3 cellular contexts compared by ENCODE assay signal in the genomic region with DNA sequence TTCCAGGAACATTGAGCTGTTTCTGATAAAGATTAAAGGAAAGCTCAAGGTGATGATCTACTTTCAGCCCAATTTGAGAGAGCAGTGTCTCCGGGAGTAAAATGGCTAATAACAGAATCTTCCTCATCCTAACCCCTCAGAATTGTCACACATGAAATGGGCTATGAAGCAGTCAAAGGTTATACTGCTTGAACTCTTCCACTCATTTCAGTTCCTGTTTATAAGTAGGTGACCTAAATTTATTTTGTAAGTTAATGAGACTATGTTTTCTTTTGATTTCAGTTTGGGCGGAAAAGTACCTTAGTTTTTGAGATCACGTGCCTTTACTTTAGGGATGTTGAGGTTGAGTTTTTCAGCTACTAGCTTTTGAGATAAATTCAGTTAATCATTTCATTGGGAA.
TF ChIP-seq lines count a peak whose summit lies in the region.

No MANE protein-coding gene starts in this region.

TF ChIP-seq in liver, 16 proteins besides CTCF, POLR2A, EP300 and RAD21:
- TF ChIP-seq NR2F2 (IDR thresholded peaks at IDR 0.05) (peak; percentile 40), GABPA (IDR thresholded peaks at IDR 0.05 in 1 of 2, conservative IDR thresholded peaks at IDR 0.05 in 1 of 2) (no peak), TAF1 (conservative IDR thresholded peaks at IDR 0.05) (no peak), HNF4G (IDR thresholded peaks at IDR 0.05) (no peak), FOXA2 (IDR thresholded peaks at IDR 0.05) (no peak)
- TF ChIP-seq, protein P1, sequence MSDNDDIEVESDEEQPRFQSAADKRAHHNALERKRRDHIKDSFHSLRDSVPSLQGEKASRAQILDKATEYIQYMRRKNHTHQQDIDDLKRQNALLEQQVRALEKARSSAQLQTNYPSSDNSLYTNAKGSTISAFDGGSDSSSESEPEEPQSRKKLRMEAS (IDR thresholded peaks at IDR 0.05): no peak

TF ChIP-seq in HepG2, 621 proteins besides CTCF, POLR2A, EP300 and RAD21:
- TF ChIP-seq NR3C1 (CRISPR knock-in tag; IDR thresholded peaks at IDR 0.05) (no peak), ETV5 (CRISPR knock-in tag; IDR thresholded peaks at IDR 0.05; ENCODE audit: borderline replicate concordance) (no peak), ZNF441 (CRISPR knock-in tag; IDR thresholded peaks at IDR 0.05; ENCODE audit: borderline replicate concordance) (no peak), XRCC5 (optimal IDR thresholded peaks at IDR 0.05; ENCODE audit: low read length) (no peak), IRF2 (CRISPR knock-in tag; IDR thresholded peaks at IDR 0.05) (no peak), HIVEP1 (CRISPR knock-in tag; IDR thresholded peaks at IDR 0.05) (no peak), NCOR1 (IDR thresholded peaks at IDR 0.05; ENCODE audit: borderline replicate concordance, low read length) (no peak), ZNF30 (CRISPR knock-in tag; IDR thresholded peaks at IDR 0.05) (no peak), ZNF468 (CRISPR knock-in tag; IDR thresholded peaks at IDR 0.05) (no peak), ZNF3 (CRISPR knock-in tag; IDR thresholded peaks at IDR 0.05) (no peak)
- TF ChIP-seq, protein P2, sequence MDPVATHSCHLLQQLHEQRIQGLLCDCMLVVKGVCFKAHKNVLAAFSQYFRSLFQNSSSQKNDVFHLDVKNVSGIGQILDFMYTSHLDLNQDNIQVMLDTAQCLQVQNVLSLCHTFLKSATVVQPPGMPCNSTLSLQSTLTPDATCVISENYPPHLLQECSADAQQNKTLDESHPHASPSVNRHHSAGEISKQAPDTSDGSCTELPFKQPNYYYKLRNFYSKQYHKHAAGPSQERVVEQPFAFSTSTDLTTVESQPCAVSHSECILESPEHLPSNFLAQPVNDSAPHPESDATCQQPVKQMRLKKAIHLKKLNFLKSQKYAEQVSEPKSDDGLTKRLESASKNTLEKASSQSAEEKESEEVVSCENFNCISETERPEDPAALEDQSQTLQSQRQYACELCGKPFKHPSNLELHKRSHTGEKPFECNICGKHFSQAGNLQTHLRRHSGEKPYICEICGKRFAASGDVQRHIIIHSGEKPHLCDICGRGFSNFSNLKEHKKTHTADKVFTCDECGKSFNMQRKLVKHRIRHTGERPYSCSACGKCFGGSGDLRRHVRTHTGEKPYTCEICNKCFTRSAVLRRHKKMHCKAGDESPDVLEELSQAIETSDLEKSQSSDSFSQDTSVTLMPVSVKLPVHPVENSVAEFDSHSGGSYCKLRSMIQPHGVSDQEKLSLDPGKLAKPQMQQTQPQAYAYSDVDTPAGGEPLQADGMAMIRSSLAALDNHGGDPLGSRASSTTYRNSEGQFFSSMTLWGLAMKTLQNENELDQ (CRISPR knock-in tag; IDR thresholded peaks at IDR 0.05; ENCODE audit: borderline replicate concordance): no peak
- TF ChIP-seq, protein P3, sequence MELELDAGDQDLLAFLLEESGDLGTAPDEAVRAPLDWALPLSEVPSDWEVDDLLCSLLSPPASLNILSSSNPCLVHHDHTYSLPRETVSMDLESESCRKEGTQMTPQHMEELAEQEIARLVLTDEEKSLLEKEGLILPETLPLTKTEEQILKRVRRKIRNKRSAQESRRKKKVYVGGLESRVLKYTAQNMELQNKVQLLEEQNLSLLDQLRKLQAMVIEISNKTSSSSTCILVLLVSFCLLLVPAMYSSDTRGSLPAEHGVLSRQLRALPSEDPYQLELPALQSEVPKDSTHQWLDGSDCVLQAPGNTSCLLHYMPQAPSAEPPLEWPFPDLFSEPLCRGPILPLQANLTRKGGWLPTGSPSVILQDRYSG (CRISPR knock-in tag; IDR thresholded peaks at IDR 0.05): no peak
- TF ChIP-seq, protein P4, sequence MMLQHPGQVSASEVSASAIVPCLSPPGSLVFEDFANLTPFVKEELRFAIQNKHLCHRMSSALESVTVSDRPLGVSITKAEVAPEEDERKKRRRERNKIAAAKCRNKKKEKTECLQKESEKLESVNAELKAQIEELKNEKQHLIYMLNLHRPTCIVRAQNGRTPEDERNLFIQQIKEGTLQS (CRISPR knock-in tag; IDR thresholded peaks at IDR 0.05): no peak
- TF ChIP-seq, protein P5, sequence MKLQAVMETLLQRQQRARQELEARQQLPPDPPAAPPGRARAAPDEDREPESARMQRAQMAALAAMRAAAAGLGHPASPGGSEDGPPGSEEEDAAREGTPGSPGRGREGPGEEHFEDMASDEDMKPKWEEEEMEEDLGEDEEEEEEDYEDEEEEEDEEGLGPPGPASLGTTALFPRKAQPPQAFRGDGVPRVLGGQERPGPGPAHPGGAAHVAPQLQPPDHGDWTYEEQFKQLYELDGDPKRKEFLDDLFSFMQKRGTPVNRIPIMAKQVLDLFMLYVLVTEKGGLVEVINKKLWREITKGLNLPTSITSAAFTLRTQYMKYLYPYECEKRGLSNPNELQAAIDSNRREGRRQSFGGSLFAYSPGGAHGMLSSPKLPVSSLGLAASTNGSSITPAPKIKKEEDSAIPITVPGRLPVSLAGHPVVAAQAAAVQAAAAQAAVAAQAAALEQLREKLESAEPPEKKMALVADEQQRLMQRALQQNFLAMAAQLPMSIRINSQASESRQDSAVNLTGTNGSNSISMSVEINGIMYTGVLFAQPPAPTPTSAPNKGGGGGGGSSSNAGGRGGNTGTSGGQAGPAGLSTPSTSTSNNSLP (IDR thresholded peaks at IDR 0.05; ENCODE audit: low read depth, low read length): no peak

TF ChIP-seq in WTC11, 78 proteins besides CTCF, POLR2A, EP300 and RAD21:
- TF ChIP-seq, protein P6, sequence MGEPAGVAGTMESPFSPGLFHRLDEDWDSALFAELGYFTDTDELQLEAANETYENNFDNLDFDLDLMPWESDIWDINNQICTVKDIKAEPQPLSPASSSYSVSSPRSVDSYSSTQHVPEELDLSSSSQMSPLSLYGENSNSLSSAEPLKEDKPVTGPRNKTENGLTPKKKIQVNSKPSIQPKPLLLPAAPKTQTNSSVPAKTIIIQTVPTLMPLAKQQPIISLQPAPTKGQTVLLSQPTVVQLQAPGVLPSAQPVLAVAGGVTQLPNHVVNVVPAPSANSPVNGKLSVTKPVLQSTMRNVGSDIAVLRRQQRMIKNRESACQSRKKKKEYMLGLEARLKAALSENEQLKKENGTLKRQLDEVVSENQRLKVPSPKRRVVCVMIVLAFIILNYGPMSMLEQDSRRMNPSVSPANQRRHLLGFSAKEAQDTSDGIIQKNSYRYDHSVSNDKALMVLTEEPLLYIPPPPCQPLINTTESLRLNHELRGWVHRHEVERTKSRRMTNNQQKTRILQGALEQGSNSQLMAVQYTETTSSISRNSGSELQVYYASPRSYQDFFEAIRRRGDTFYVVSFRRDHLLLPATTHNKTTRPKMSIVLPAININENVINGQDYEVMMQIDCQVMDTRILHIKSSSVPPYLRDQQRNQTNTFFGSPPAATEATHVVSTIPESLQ (CRISPR knock-in tag; IDR thresholded peaks at IDR 0.05): no peak
- TF ChIP-seq RORB (CRISPR knock-in tag; IDR thresholded peaks at IDR 0.05): no peak
- TF ChIP-seq, protein P7, sequence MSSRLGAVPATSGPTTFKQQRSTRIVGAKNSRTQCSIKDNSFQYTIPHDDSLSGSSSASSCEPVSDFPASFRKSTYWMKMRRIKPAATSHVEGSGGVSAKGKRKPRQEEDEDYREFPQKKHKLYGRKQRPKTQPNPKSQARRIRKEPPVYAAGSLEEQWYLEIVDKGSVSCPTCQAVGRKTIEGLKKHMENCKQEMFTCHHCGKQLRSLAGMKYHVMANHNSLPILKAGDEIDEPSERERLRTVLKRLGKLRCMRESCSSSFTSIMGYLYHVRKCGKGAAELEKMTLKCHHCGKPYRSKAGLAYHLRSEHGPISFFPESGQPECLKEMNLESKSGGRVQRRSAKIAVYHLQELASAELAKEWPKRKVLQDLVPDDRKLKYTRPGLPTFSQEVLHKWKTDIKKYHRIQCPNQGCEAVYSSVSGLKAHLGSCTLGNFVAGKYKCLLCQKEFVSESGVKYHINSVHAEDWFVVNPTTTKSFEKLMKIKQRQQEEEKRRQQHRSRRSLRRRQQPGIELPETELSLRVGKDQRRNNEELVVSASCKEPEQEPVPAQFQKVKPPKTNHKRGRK (CRISPR knock-in tag; IDR thresholded peaks at IDR 0.05; ENCODE audit: borderline replicate concordance): no peak
- TF ChIP-seq, protein P8, sequence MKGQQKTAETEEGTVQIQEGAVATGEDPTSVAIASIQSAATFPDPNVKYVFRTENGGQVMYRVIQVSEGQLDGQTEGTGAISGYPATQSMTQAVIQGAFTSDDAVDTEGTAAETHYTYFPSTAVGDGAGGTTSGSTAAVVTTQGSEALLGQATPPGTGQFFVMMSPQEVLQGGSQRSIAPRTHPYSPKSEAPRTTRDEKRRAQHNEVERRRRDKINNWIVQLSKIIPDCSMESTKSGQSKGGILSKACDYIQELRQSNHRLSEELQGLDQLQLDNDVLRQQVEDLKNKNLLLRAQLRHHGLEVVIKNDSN (CRISPR knock-in tag; IDR thresholded peaks at IDR 0.05): no peak
- TF ChIP-seq, protein P9, sequence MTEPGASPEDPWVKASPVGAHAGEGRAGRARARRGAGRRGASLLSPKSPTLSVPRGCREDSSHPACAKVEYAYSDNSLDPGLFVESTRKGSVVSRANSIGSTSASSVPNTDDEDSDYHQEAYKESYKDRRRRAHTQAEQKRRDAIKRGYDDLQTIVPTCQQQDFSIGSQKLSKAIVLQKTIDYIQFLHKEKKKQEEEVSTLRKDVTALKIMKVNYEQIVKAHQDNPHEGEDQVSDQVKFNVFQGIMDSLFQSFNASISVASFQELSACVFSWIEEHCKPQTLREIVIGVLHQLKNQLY (CRISPR knock-in tag; IDR thresholded peaks at IDR 0.05): no peak
- TF ChIP-seq ZNF138 (CRISPR knock-in tag; conservative IDR thresholded peaks at IDR 0.05): no peak
- no peak for TF ChIP-seq IRF2 (CRISPR knock-in tag; IDR thresholded peaks at IDR 0.05; ENCODE audit: borderline replicate concordance, low read depth)
- no peak for TF ChIP-seq NR3C1 (CRISPR knock-in tag; conservative IDR thresholded peaks at IDR 0.05; ENCODE audit: low read depth)
- TF ChIP-seq NR1H2 (CRISPR knock-in tag; IDR thresholded peaks at IDR 0.05): no peak
- TF ChIP-seq, protein P10, sequence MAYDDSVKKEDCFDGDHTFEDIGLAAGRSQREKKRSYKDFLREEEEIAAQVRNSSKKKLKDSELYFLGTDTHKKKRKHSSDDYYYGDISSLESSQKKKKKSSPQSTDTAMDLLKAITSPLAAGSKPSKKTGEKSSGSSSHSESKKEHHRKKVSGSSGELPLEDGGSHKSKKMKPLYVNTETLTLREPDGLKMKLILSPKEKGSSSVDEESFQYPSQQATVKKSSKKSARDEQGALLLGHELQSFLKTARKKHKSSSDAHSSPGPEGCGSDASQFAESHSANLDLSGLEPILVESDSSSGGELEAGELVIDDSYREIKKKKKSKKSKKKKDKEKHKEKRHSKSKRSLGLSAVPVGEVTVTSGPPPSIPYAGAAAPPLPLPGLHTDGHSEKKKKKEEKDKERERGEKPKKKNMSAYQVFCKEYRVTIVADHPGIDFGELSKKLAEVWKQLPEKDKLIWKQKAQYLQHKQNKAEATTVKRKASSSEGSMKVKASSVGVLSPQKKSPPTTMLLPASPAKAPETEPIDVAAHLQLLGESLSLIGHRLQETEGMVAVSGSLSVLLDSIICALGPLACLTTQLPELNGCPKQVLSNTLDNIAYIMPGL (CRISPR knock-in tag; IDR thresholded peaks at IDR 0.05): no peak
- TF ChIP-seq, protein P11, sequence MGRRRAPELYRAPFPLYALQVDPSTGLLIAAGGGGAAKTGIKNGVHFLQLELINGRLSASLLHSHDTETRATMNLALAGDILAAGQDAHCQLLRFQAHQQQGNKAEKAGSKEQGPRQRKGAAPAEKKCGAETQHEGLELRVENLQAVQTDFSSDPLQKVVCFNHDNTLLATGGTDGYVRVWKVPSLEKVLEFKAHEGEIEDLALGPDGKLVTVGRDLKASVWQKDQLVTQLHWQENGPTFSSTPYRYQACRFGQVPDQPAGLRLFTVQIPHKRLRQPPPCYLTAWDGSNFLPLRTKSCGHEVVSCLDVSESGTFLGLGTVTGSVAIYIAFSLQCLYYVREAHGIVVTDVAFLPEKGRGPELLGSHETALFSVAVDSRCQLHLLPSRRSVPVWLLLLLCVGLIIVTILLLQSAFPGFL (CRISPR knock-in tag; IDR thresholded peaks at IDR 0.05; ENCODE audit: borderline replicate concordance): no peak
- TF ChIP-seq TP53 (CRISPR knock-in tag; IDR thresholded peaks at IDR 0.05): no peak
- TF ChIP-seq JAZF1 (CRISPR knock-in tag; IDR thresholded peaks at IDR 0.05): no peak
- TF ChIP-seq CREB1 (CRISPR knock-in tag; IDR thresholded peaks at IDR 0.05): no peak
- TF ChIP-seq FOXP1 (CRISPR knock-in tag; IDR thresholded peaks at IDR 0.05; ENCODE audit: borderline replicate concordance): no peak
- TF ChIP-seq OVOL2 (CRISPR knock-in tag; IDR thresholded peaks at IDR 0.05; ENCODE audit: borderline replicate concordance): no peak
- no peak for TF ChIP-seq ZNF416 (CRISPR knock-in tag; IDR thresholded peaks at IDR 0.05)
- TF ChIP-seq, protein P4 (CRISPR knock-in tag; conservative IDR thresholded peaks at IDR 0.05): no peak
- TF ChIP-seq GRHL2 (CRISPR knock-in tag; IDR thresholded peaks at IDR 0.05; ENCODE audit: insufficient replicate concordance, severe bottlenecking): no peak
